21 cellular contexts compared by ENCODE assay signal in the genomic region with DNA sequence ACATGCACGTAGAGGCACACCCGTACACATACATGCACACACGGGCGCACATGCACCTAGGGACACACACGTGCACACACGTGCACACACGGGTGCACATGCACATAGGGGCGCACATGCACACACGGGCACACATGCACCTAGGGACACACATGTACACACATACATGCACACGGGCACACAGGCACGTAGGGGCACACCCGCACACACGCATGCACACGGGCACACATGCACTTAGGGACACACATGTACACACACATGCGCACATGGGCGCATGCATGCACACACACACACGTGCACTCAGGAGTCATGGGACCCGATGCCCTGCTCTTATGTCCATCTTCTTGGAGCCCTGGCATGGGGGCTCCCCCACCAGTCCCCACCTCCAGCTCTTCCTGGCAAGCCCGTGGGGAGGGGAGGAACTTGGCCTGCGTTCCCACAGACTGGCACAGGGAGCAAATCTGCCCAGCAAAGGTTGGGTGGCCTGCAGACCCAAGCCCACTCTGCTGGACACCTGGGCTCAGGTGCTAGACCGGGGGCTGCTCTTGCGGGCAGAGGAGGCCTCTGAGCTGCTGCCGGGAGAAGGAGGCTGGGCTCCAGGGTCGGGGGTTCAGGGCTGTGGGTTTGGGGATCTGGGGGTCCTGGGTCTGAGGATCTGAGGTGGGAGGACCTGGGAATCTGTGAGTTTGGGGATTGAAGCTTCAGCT. TPM values are rescaled to one million over a fixed set of nuclear protein-coding genes. Genes with fewer than 3 reads are reported as not detected.
DNase-seq lines count a peak whose midpoint lies in the region; ATAC-seq, FAIRE-seq and TF ChIP-seq lines count a peak whose summit lies in the region.
"Had no signal": no experiment of that assay in that cellular context is flagged by ENCODE, and none has a peak within 500 bp of the region (broad histone marks: within the 10 kb centered on the region; RNA-seq: fewer than 3 reads in every experiment).

No MANE protein-coding gene starts in this region.

- H3K18ac ChIP-seq in H1 (ENCODE audit: extremely low read depth, low read length) = no peak overlapping the region

- peak overlapping the region; percentile 29; the same call in 1 of the 2 replicates for H2BK12ac ChIP-seq in H1 (ENCODE audit: low read depth, low read length)

- no peaks in the 10 kb centered on the region for H3K9me3 Mint-ChIP-seq in neural progenitor cell
- H3K9me3 Mint-ChIP-seq: CD4-positive, alpha-beta T cell had no signal

- no peak for FAIRE-seq in HepG2 (lab: Jason Lieb, UNC)
- no peak for FAIRE-seq in H1 (lab: Jason Lieb, UNC)
- FAIRE-seq: A549, D721Med, GM12892, GM18507 had no signal

- H2BK120ac ChIP-seq in H1 (replicated peaks; ENCODE audit: low read depth, low read length) = no peak overlapping the region

- no peak overlapping the region; the same call in 1 of the 2 replicates for H4K8ac ChIP-seq in H1 (ENCODE audit: extremely low read depth, insufficient read depth, low read length)

- peaks cover 5% of the 10 kb centered on the region for H3K4me1 Mint-ChIP-seq in neural progenitor cell

- H2AFZ ChIP-seq in HepG2 (ENCODE audit: low read length) (no peak overlapping the region), H1 (ENCODE audit: low read length) (no peak overlapping the region), neural progenitor cell (replicated peaks) (no peak overlapping the region)

- no peak overlapping the region for H3K4me3 Mint-ChIP-seq in neural progenitor cell
- H3K4me3 Mint-ChIP-seq: CD4-positive, alpha-beta T cell; HFFc6 had no signal

- ATAC-seq in HepG2 = no peak
- ATAC-seq in right lobe of liver = no peak
- no peak for ATAC-seq in gastrocnemius medialis
- ATAC-seq: A549 had no signal

- H2AK5ac ChIP-seq in H1 (ENCODE audit: low read depth, low read length) = no peak overlapping the region

- H3K4me1 ChIP-seq in HepG2 (ENCODE audit: insufficient read depth, low read length) = no peaks in the 10 kb centered on the region
- no peaks in the 10 kb centered on the region for H3K4me1 ChIP-seq in right lobe of liver
- no peaks in the 10 kb centered on the region; a peak in 2 of 7 replicates for H3K4me1 ChIP-seq in H1 (replicated peaks in 1 of 4; ENCODE audit: control insufficient read depth in 3 of 4, insufficient read depth in 4 of 4, low read length in 3 of 4)
- H3K4me1 ChIP-seq in neural progenitor cell = no peaks in the 10 kb centered on the region
- H3K4me1 ChIP-seq in gastrocnemius medialis = no peaks in the 10 kb centered on the region
- H3K4me1 ChIP-seq: Caco-2 had no signal

- H3K23ac ChIP-seq in H1 (ENCODE audit: insufficient read length) = no peak overlapping the region

- no peaks in the 10 kb centered on the region for H3K79me1 ChIP-seq in H1 (ENCODE audit: low read depth, low read length)

- H4K20me1 ChIP-seq in HepG2 (ENCODE audit: insufficient read depth, low read length) (no peaks in the 10 kb centered on the region), H1 (replicated peaks in 1 of 2; ENCODE audit: control insufficient read depth in 1 of 2, insufficient read depth in 2 of 2, low read length in 2 of 2) (peaks cover 0 to 7% of the 10 kb centered on the region in 2 experiments), neural progenitor cell (ENCODE audit: low read depth) (no peaks in the 10 kb centered on the region)

- BruUV-seq in HepG2 (replicated peaks; lab: Mats Ljungman, UMichigan) = no TSS peak

- H3K79me2 ChIP-seq in HepG2 (ENCODE audit: insufficient read depth, low read length) = no peaks in the 10 kb centered on the region
- no peaks in the 10 kb centered on the region for H3K79me2 ChIP-seq in H1 (ENCODE audit: control insufficient read depth in 1 of 2, insufficient read depth in 2 of 2, low read length in 2 of 2)
- no peaks in the 10 kb centered on the region for H3K79me2 ChIP-seq in neural progenitor cell (ENCODE audit: low read depth)

- no peak overlapping the region for H3K4me3 ChIP-seq in HepG2 (replicated peaks in 1 of 3; ENCODE audit: insufficient read depth in 1 of 3, low read depth in 2 of 3, low read length in 3 of 3)
- H3K4me3 ChIP-seq in right lobe of liver = no peak overlapping the region
- no peak overlapping the region for H3K4me3 ChIP-seq in H1 (ENCODE audit: extremely low read depth in 1 of 4, insufficient read depth in 2 of 4, low read depth in 3 of 4, low read length in 4 of 4)
- no peak overlapping the region for H3K4me3 ChIP-seq in neural progenitor cell
- H3K4me3 ChIP-seq in gastrocnemius medialis = no peak overlapping the region
- H3K4me3 ChIP-seq: A549 had no signal

- H2BK5ac ChIP-seq in H1 (ENCODE audit: low read depth, low read length) = 0 out of 2 replicates have a peak overlapping the region, but pooled peaks have one; percentile 40

- TF ChIP-seq POLR2A in HepG2 (IDR thresholded peaks at IDR 0.05; ENCODE audit: insufficient read depth in 1 of 2, low read depth in 2 of 2, low read length in 2 of 2) (no peak), right lobe of liver (IDR thresholded peaks at IDR 0.05) (no peak), H1 (IDR thresholded peaks at IDR 0.05; ENCODE audit: control extremely low read depth in 1 of 2, low read depth in 2 of 2, low read length in 2 of 2) (no peak), gastrocnemius medialis (IDR thresholded peaks at IDR 0.05) (no peak)

- DNase-seq in HepG2 (ENCODE audit: low spot score) = no peak
- no peak for DNase-seq in right lobe of liver
- DNase-seq in H1 (ENCODE audit: low read depth in 1 of 2, low spot score in 2 of 2) = no peak
- DNase-seq in neural progenitor cell (ENCODE audit: low spot score) = no peak
- DNase-seq in NCI-H510A treated with DMSO at 0.1 percent for 48 hours (lab: John Stamatoyannopoulos, UW) = no peak
- no peak for DNase-seq in gastrocnemius medialis
- no peak for DNase-seq in DMS153 treated with DMSO at 0.1 percent for 48 hours (lab: John Stamatoyannopoulos, UW; ENCODE audit: unreplicated experiment)
- DNase-seq: AML-193; Caco-2; CD4-positive, alpha-beta T cell; DMS79; GDM1; GOT3; HCEC 1CT; HFFc6 had no signal

- no peaks in the 10 kb centered on the region for H3K23me2 ChIP-seq in H1 (ENCODE audit: low read depth, low read length)

- POLR2A ChIA-PET in HepG2 (lab: Yijun Ruan, JAX) (no interaction called here), H1 (lab: Charles Lee; ENCODE audit: partially characterized antibody) (interaction anchor here (1.0 kb wide), 1 partner anchor 15 kb away, joined by 3 read pairs; no protein-coding TSS in a partner anchor)

- 39% methylated on average over 10 of the region's 24 CpGs for WGBS in HepG2 (ENCODE audit: low lambda C conversion rate)
- 80% methylated on average over 2 of the region's 24 CpGs for WGBS in right lobe of liver (ENCODE audit: insufficient coverage, low coverage, low lambda C conversion rate, missing lambda C conversion rate)
- WGBS in H1 (ENCODE audit: extremely low coverage in 1 of 2, insufficient coverage in 1 of 2, insufficient read length in 1 of 2, insufficient replicate concordance in 2 of 2, low coverage in 1 of 2, low lambda C conversion rate in 2 of 2, missing lambda C conversion rate in 1 of 2), 2 experiments = 89% methylated on average over 23 of the region's 24 CpGs; no CpG with 5 or more reads in 1 of the 2 experiments

- H3K14ac ChIP-seq in H1 (ENCODE audit: insufficient read length) = no peak overlapping the region

- no peak for TF ChIP-seq CTCF in HepG2 (CRISPR knock-in tag; IDR thresholded peaks at IDR 0.05)
- TF ChIP-seq CTCF in right lobe of liver (IDR thresholded peaks at IDR 0.05) = no peak
- TF ChIP-seq CTCF in H1 (IDR thresholded peaks at IDR 0.05; ENCODE audit: control extremely low read depth in 1 of 3, insufficient read depth in 1 of 3, low read depth in 1 of 3, low read length in 3 of 3) = no peak
- no peak for TF ChIP-seq CTCF in neural progenitor cell (IDR thresholded peaks at IDR 0.05)
- no peak for TF ChIP-seq CTCF in gastrocnemius medialis (IDR thresholded peaks at IDR 0.05 in 4 of 5, conservative IDR thresholded peaks at IDR 0.05 in 1 of 5)

- H3K27ac ChIP-seq in HepG2 (ENCODE audit: extremely low read length, insufficient read depth, low read length) (no peak overlapping the region), right lobe of liver (no peak overlapping the region), H1 (ENCODE audit: low read depth, low read length) (no peak overlapping the region), neural progenitor cell (no peak overlapping the region), gastrocnemius medialis (no peak overlapping the region)
- H3K27ac ChIP-seq: 22Rv1, A549, C4-2B had no signal

- H3K9ac ChIP-seq in HepG2 (ENCODE audit: insufficient read depth, low read depth, low read length) (no peak overlapping the region), H1 (replicated peaks in 1 of 4; ENCODE audit: extremely low read depth in 1 of 4, low read depth in 3 of 4, low read length in 3 of 4) (no peak overlapping the region), neural progenitor cell (no peak overlapping the region)

- TF ChIP-seq RAD21 in HepG2 (CRISPR knock-in tag; IDR thresholded peaks at IDR 0.05) = no peak
- TF ChIP-seq RAD21 in H1 (IDR thresholded peaks at IDR 0.05 in 1 of 2, conservative IDR thresholded peaks at IDR 0.05 in 1 of 2; ENCODE audit: low read depth in 2 of 2, low read length in 2 of 2) = no peak

- H4K91ac ChIP-seq in H1 (replicated peaks; ENCODE audit: insufficient read length, low read length) = no peak overlapping the region

- no peaks in the 10 kb centered on the region for H3F3A ChIP-seq in neural progenitor cell (ENCODE audit: low read depth)

- H3K36me3 Mint-ChIP-seq in neural progenitor cell = no peaks in the 10 kb centered on the region

- H3K4me2 ChIP-seq in HepG2 (ENCODE audit: low read depth, low read length) (no peak overlapping the region), H1 (ENCODE audit: insufficient read depth in 1 of 2, low read depth in 2 of 2, low read length in 2 of 2) (no peak overlapping the region), neural progenitor cell (no peak overlapping the region)
- H3K4me2 ChIP-seq: A549 had no signal

- H4K5ac ChIP-seq in H1 (ENCODE audit: insufficient read length, low read depth, low read length) = no peak overlapping the region

- no peak for TF ChIP-seq EP300 in HepG2 (IDR thresholded peaks at IDR 0.05; ENCODE audit: low read depth in 2 of 2, low read length in 2 of 2)
- no peak for TF ChIP-seq EP300 in HepG2 (CRISPR knock-in tag; IDR thresholded peaks at IDR 0.05; ENCODE audit: borderline replicate concordance)
- TF ChIP-seq EP300 in H1 (IDR thresholded peaks at IDR 0.05; ENCODE audit: borderline replicate concordance in 1 of 2, low read depth in 2 of 2, low read length in 2 of 2) = no peak

- no peak overlapping the region for H2BK20ac ChIP-seq in H1 (ENCODE audit: low read length)

- in situ Hi-C loops in HepG2 (cut with HindIII; ENCODE audit: extremely low pct_ligation_motif_present, low pct_unique_long_range_greater_than_20kb) = no loop called here
- in situ Hi-C loops in gastrocnemius medialis (cut with MboI; ENCODE audit: low sequenced_read_pairs in 4 of 4) = no loop called here

- no peak overlapping the region for H3K56ac ChIP-seq in H1 (replicated peaks; ENCODE audit: insufficient read length, low read depth, low read length)

- H3K27me3 ChIP-seq in HepG2 (ENCODE audit: control insufficient read depth in 1 of 2, insufficient read depth in 2 of 2, low read length in 2 of 2) = peaks cover 0 to 10% of the 10 kb centered on the region in 2 experiments; a peak in 4 of 5 replicates
- H3K27me3 ChIP-seq in right lobe of liver = no peaks in the 10 kb centered on the region
- peaks cover 0 to 1% (median 0%) of the 10 kb centered on the region in 4 experiments; a peak in 1 of 7 replicates for H3K27me3 ChIP-seq in H1 (replicated peaks in 1 of 4; ENCODE audit: control insufficient read depth in 3 of 4, extremely low read depth in 1 of 4, insufficient read depth in 3 of 4, low read length in 3 of 4)
- no peaks in the 10 kb centered on the region for H3K27me3 ChIP-seq in neural progenitor cell
- H3K27me3 ChIP-seq in gastrocnemius medialis = peaks cover 0 to 16% (median 8%) of the 10 kb centered on the region in 3 donors

- intact Hi-C loops in HepG2 (cut with micrococcal nuclease; ENCODE audit: unreplicated experiment) = no loop called here
- intact Hi-C loops in right lobe of liver (cut with DNase I) = no loop called here
- intact Hi-C loops in gastrocnemius medialis (cut with DNase I; ENCODE audit: low total_unique reads) = no loop called here

- H2BK15ac ChIP-seq in H1 (ENCODE audit: low read length) = 0 out of 2 replicates have a peak overlapping the region, but pooled peaks have one; percentile 8

- CTCF ChIA-PET in HepG2 (lab: Yijun Ruan, JAX; ENCODE audit: low intra/inter-chr PET ratio, low total read pairs) (no interaction called here), H1 (lab: Charles Lee; ENCODE audit: partially characterized antibody) (interaction anchor here (1.5 to 1.6 kb wide), 2 partner anchors 23 to 97 kb away, joined by 4 to 5 read pairs; no protein-coding TSS in a partner anchor)

- H3K27me3 Mint-ChIP-seq in neural progenitor cell (ENCODE audit: insufficient read depth, low read depth) = peaks cover 9% of the 10 kb centered on the region

- H3K36me3 ChIP-seq in HepG2 (replicated peaks in 1 of 2; ENCODE audit: control insufficient read depth in 1 of 2, insufficient read depth in 2 of 2, low read length in 2 of 2) (no peaks in the 10 kb centered on the region), right lobe of liver (no peaks in the 10 kb centered on the region), H1 (ENCODE audit: control insufficient read depth in 2 of 4, insufficient read depth in 4 of 4, low read length in 3 of 4) (no peaks in the 10 kb centered on the region), neural progenitor cell (no peaks in the 10 kb centered on the region), gastrocnemius medialis (no peaks in the 10 kb centered on the region)

- no peaks in the 10 kb centered on the region for H3K9me3 ChIP-seq in HepG2 (ENCODE audit: low read length)
- H3K9me3 ChIP-seq in right lobe of liver = no peaks in the 10 kb centered on the region
- no peaks in the 10 kb centered on the region for H3K9me3 ChIP-seq in H1 (ENCODE audit: insufficient read depth in 2 of 2, low read depth in 1 of 2, low read length in 1 of 2)
- no peaks in the 10 kb centered on the region for H3K9me3 ChIP-seq in neural progenitor cell (ENCODE audit: low read depth)
- no peaks in the 10 kb centered on the region for H3K9me3 ChIP-seq in gastrocnemius medialis
- H3K9me3 ChIP-seq: A549, Caco-2 had no signal

- H3K27ac Mint-ChIP-seq in neural progenitor cell = peak overlapping the region; percentile 90
- H3K27ac Mint-ChIP-seq: CD4-positive, alpha-beta T cell; HFFc6 had no signal

- H3K4ac ChIP-seq in H1 (replicated peaks; ENCODE audit: insufficient read length, low read depth, low read length) = no peak overlapping the region

RNA-seq across cellular contexts. Expression of a gene that starts 51.4 kb away (rescaled TPM):
- total RNA-seq in HepG2 (2016; rRNA removed; fragmentation: Illumina TruSeq; extraction: Trizol) (not detected in 2 replicates), right lobe of liver (1 to 10 TPM in 4 of 6 experiments, under 1 TPM in 2; 0.79 to 1.5 (median 1.1) TPM), neural progenitor cell (ENCODE audit: low replicate concordance) (6.1 and 40.2 TPM in 2 replicates), gastrocnemius medialis (1 to 10 TPM in 3 of 4 donors, under 1 TPM in 1; 0.59 to 3.3 (median 1.5) TPM)
- not detected in 2 replicates for total RNA-seq in HepG2 (2016; cell fraction: cytosol; rRNA removed; fragmentation: Illumina TruSeq; extraction: Trizol; ENCODE audit: low read depth)
- total RNA-seq in HepG2 (2016; cell fraction: insoluble cytoplasmic fraction; rRNA removed; fragmentation: Illumina TruSeq; extraction: Trizol) = not detected in 2 replicates
- not detected in 2 replicates for total RNA-seq in HepG2 (2016; cell fraction: membrane; rRNA removed; fragmentation: Illumina TruSeq; extraction: Trizol)
- total RNA-seq in HepG2 (2016; cell fraction: nucleus; rRNA removed; fragmentation: Illumina TruSeq; extraction: Trizol) = not detected in 2 replicates
- polyA plus RNA-seq in HepG2 (2011; rRNA removed) (not detected in 2 replicates), H1 (2011; rRNA removed) (11.5 and 25.9 TPM in 2 replicates)
- polyA plus RNA-seq in HepG2 (2011; cell fraction: cytosol; rRNA removed) = not detected in 2 replicates
- polyA plus RNA-seq in HepG2 (2011; cell fraction: nucleus; rRNA removed) = not detected in 2 replicates
- not detected in 2 replicates for polyA plus RNA-seq in HepG2 (2012)
- polyA plus RNA-seq in HepG2 (2016; cell fraction: cytosol; fragmentation: Illumina TruSeq; extraction: Trizol; ENCODE audit: low read depth) = not detected in 2 replicates
- polyA plus RNA-seq in HepG2 (2016; cell fraction: insoluble cytoplasmic fraction; fragmentation: Illumina TruSeq; extraction: Trizol; ENCODE audit: low read depth) = not detected in 2 replicates
- polyA plus RNA-seq in HepG2 (2016; cell fraction: membrane; fragmentation: Illumina TruSeq; extraction: Trizol; ENCODE audit: low read depth) = not detected in 2 replicates
- not detected in 2 replicates for polyA plus RNA-seq in HepG2 (2016; cell fraction: nucleus; fragmentation: Illumina TruSeq; extraction: Trizol; ENCODE audit: insufficient read depth, low read depth)
- 0.02 and 12.4 TPM in 2 replicates for polyA minus RNA-seq in HepG2 (2011; rRNA and poly(A)+ RNA removed; ENCODE audit: low replicate concordance)
- polyA minus RNA-seq in HepG2 (2011; cell fraction: cytosol; rRNA and poly(A)+ RNA removed) = 0.18 and 0.30 TPM in 2 replicates
- polyA minus RNA-seq in HepG2 (2011; cell fraction: nucleus; rRNA and poly(A)+ RNA removed) = 0.13 TPM in 1 of 2 replicates, not detected in the other
- 41.6 and 42.3 TPM in 2 replicates for total RNA-seq in H1 (2021; fragmentation: NEBNext Ultra II Directional; extraction: Animal tissue kit (Norgen Biotek cat#: 25700))
- polyA plus RNA-seq in H1 (2011; cell fraction: cytosol; rRNA removed) = 18.3 TPM
- 49.7 TPM for polyA plus RNA-seq in H1 (2011; cell fraction: nucleus; rRNA removed)
- 14.7 to 22.6 TPM (median 20.0 TPM) in 4 replicates for polyA plus RNA-seq in H1 (2012, experiment 1 of 2)
- polyA plus RNA-seq in H1 (2012, experiment 2 of 2) = 16.2 TPM
- 13.6 TPM for polyA plus RNA-seq in H1 (2013, experiment 1 of 2)
- 12.8 TPM for polyA plus RNA-seq in H1 (2013, experiment 2 of 2)
- 2.8 and 6.1 TPM in 2 replicates for polyA minus RNA-seq in H1 (2011; rRNA and poly(A)+ RNA removed)
- polyA minus RNA-seq in H1 (2011; cell fraction: cytosol; rRNA and poly(A)+ RNA removed) = 24.9 TPM
- 24.4 TPM for polyA minus RNA-seq in H1 (2011; cell fraction: nucleus; rRNA and poly(A)+ RNA removed)
